ENCODE assay signal across 15 cellular contexts in genomic region chr7:140069298-140069949, GRCh38.
"Had no signal": no experiment of that assay in that cellular context is flagged by ENCODE, and none has a peak within 500 bp of the region (broad histone marks: within the 10 kb centered on the region; RNA-seq: fewer than 3 reads in every experiment).

No MANE protein-coding gene starts in this region.

- H3K36me3 Mint-ChIP-seq: type B pancreatic cell had no signal

- H3K4me3 ChIP-seq: dorsolateral prefrontal cortex, mucosa of descending colon, ovary, psoas muscle had no signal

- H3K4me1 ChIP-seq: psoas muscle had no signal

- H3K27ac ChIP-seq: dorsolateral prefrontal cortex, ovary, psoas muscle had no signal

- H3K4me3 Mint-ChIP-seq: activated B cell treated with CpG ODN at 0.5 μM for 24 hours; activated T-helper 1 cell treated with anti-CD3 and anti-CD28 coated beads, Interleukin-12 subunit alpha, Interleukin-12 subunit beta, Interleukin-2, Interleukin-4 antibody, amounts not matched to agents 30 ng/mL and 10 ng/mL and 1 ng/mL, durations not matched to agents 14 hours and 24 hours and 36 hours; natural killer cell; stimulated activated naive CD8-positive, alpha-beta T cell treated with anti-CD3 and anti-CD28 coated beads, Interleukin-15, Interleukin-2, amounts not matched to agents 100 ng/mL and 50 ng/mL, for 24 hours; type B pancreatic cell had no signal

- H3K27me3 Mint-ChIP-seq: stimulated activated naive CD8-positive, alpha-beta T cell treated with anti-CD3 and anti-CD28 coated beads, Interleukin-15, Interleukin-2, amounts not matched to agents 100 ng/mL and 50 ng/mL, for 24 hours had no signal

- H3K4me1 Mint-ChIP-seq: activated B cell treated with CpG ODN at 0.5 μM for 24 hours, natural killer cell had no signal

- H3K9me3 ChIP-seq: ovary had no signal

- H3K27me3 ChIP-seq: ovary had no signal

- DNase-seq: activated B cell treated with CpG ODN at 0.5 μM for 24 hours; activated CD4-positive, alpha-beta T cell treated with anti-CD3 and anti-CD28 coated beads, Interleukin-2, amount 50 U/mL, for 4 hours; dorsolateral prefrontal cortex; mesenchymal stem cell; mucosa of descending colon; natural killer cell; ovary; psoas muscle; right cardiac atrium; stimulated activated CD4-positive, alpha-beta T cell treated with anti-CD3 and anti-CD28 coated beads, Interleukin-2, amount 100 ng/mL, for 24 hours; SW 1271; T-helper 9 cell had no signal

- ATAC-seq: mucosa of descending colon, natural killer cell, psoas muscle, right cardiac atrium had no signal

- H3K27ac Mint-ChIP-seq: activated B cell treated with CpG ODN at 0.5 μM for 24 hours; activated T-helper 1 cell treated with anti-CD3 and anti-CD28 coated beads, Interleukin-12 subunit alpha, Interleukin-12 subunit beta, Interleukin-2, Interleukin-4 antibody, amounts not matched to agents 30 ng/mL and 10 ng/mL and 1 ng/mL, durations not matched to agents 14 hours and 24 hours and 36 hours; natural killer cell; stimulated activated naive CD8-positive, alpha-beta T cell treated with anti-CD3 and anti-CD28 coated beads, Interleukin-15, Interleukin-2, amounts not matched to agents 100 ng/mL and 50 ng/mL, for 24 hours; type B pancreatic cell had no signal

- H3K36me3 ChIP-seq: ovary had no signal
